Comparison of ENCODE assay signal across 9 cellular contexts in the genomic region with DNA sequence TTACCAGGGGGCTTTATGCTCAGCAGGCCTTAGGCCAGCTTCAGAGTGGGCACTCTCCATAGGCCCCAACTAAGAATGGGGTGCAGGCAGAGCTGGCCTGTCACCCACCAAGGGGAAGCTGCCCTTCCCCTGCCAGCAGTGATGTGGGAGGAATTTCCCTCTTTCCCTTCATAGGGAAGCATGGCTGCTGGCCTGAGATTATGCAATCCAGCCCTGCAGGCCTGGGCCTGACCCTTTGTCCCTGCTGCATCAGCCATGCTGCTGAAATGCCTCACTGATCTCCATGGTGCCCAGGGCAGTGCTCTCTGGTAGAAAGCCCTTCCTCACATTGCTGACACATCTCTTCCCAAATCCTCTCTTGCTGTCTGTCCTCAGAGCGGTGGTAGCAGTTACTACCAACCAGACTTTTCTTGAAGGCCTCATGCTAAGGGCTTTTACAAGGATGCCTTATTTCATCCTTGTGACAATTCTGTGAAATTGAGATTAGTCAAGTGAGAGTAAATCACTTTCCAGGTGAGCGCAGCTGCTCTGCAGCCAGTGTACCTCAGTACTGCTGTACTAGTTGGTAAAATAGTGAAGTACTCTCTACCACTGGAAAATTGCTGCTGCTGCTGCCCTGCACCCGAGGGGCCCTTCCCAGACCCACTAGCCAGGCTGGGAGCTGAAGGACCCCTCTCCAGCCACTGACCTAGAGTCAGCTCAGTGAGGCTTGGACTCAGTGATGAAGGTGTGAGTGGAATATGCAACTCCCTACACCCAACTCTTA. TPM values are rescaled to one million over a fixed set of nuclear protein-coding genes. Genes with fewer than 3 reads are reported as not detected.
DNase-seq lines count a peak whose midpoint lies in the region; ATAC-seq and TF ChIP-seq lines count a peak whose summit lies in the region.
"Had no signal": no experiment of that assay in that cellular context is flagged by ENCODE, and none has a peak within 500 bp of the region (broad histone marks: within the 10 kb centered on the region; RNA-seq: fewer than 3 reads in every experiment).

No MANE protein-coding gene starts in this region.

- no peaks in the 10 kb centered on the region for H4K20me1 ChIP-seq in osteoblast (ENCODE audit: insufficient read depth, low read length)

- H3K4me3 ChIP-seq in adrenal gland (no peak overlapping the region), osteoblast (ENCODE audit: insufficient read depth, low read length) (no peak overlapping the region)

- H3K36me3 ChIP-seq in adrenal gland (replicated peaks in 1 of 2), result no peaks in the 10 kb centered on the region
- H3K36me3 ChIP-seq in osteoblast (ENCODE audit: insufficient read depth, low read length), result peaks cover 3% of the 10 kb centered on the region

- H3K27ac ChIP-seq in adrenal gland (peak overlapping the region; percentile 40 to 92 (median 80)), osteoblast (ENCODE audit: low read depth, low read length) (peak overlapping the region; percentile 27)

- no peaks in the 10 kb centered on the region for H3K9me3 ChIP-seq in adrenal gland (replicated peaks in 1 of 3)
- H3K9me3 ChIP-seq in osteoblast (ENCODE audit: low read depth, low read length), result no peaks in the 10 kb centered on the region

- H3K79me2 ChIP-seq in osteoblast (ENCODE audit: insufficient read depth, low read length), result peaks cover 31% of the 10 kb centered on the region

- DNase-seq in AG09319 (ENCODE audit: extremely low read depth, low read depth) (peak; percentile 5), adrenal gland (peak; percentile 63 to 88 (median 85)), Right ventricle myocardium superior (peak; percentile 86), osteoblast (ENCODE audit: insufficient read length, low spot score, missing footprints) (peak; percentile 56), GM20000 (ENCODE audit: low spot score) (no peak), DMS114 treated with DMSO at 0.1 percent for 48 hours (lab: John Stamatoyannopoulos, UW; ENCODE audit: unreplicated experiment) (no peak)
- DNase-seq: stimulated activated CD4-positive, alpha-beta T cell treated with anti-CD3 and anti-CD28 coated beads, Interleukin-4, amount 100 ng/mL, for 1 hour had no signal

- H3K4me1 ChIP-seq in adrenal gland (replicated peaks in 1 of 2) (peaks cover 29 to 33% of the 10 kb centered on the region in 2 donors), osteoblast (ENCODE audit: insufficient read depth, low read length) (peaks cover 14% of the 10 kb centered on the region)

- peak overlapping the region; percentile 6 for H2AFZ ChIP-seq in osteoblast (ENCODE audit: low read length)

- 85 to 89% (median 86%) methylated on average over 3 of the region's 3 CpGs for WGBS in adrenal gland, 4 donors

- no peak for TF ChIP-seq CTCF in AG09319 (IDR thresholded peaks at IDR 0.05; ENCODE audit: low read depth, low read length)
- TF ChIP-seq CTCF in adrenal gland (IDR thresholded peaks at IDR 0.05), result no peak
- no peak for TF ChIP-seq CTCF in osteoblast (IDR thresholded peaks at IDR 0.05; ENCODE audit: extremely low read depth, low read depth, low read length)
- TF ChIP-seq CTCF in GM20000 (IDR thresholded peaks at IDR 0.05; ENCODE audit: extremely low read depth, missing control alignments), result no peak

- peak; percentile 87 for ATAC-seq in Right ventricle myocardium superior (ENCODE audit: poor library complexity)
- no peak for ATAC-seq in HG02840 (IDR thresholded peaks at IDR 0.05; ENCODE audit: low FRiP score, unreplicated experiment)
- ATAC-seq in GM21723 (IDR thresholded peaks at IDR 0.05; ENCODE audit: unreplicated experiment), result no peak

- TF ChIP-seq POLR2A in adrenal gland (IDR thresholded peaks at IDR 0.05), result no peak

- no peak overlapping the region for H3K4me2 ChIP-seq in osteoblast (ENCODE audit: insufficient read depth, low read length)

- no peaks in the 10 kb centered on the region for H3K27me3 ChIP-seq in adrenal gland
- no peaks in the 10 kb centered on the region for H3K27me3 ChIP-seq in osteoblast (ENCODE audit: insufficient read depth, low read length)

- intact Hi-C loops in adrenal gland (cut with DNase I) (no loop called here), Right ventricle myocardium superior (cut with DNase I) (no loop called here)

RNA-seq across cellular contexts. Expression of a gene that starts 33.8 kb away (rescaled TPM):
- total RNA-seq in adrenal gland, result 100 to 1,000 TPM in 5 of 8 donors, 10 to 100 TPM in 3; 52.5 to 337 (median 109) TPM
- polyA plus RNA-seq in adrenal gland, result 100 to 1,000 TPM in 1 of 3 donors, 10 to 100 TPM in 2; 47.9 to 273 (median 60.0) TPM
- total RNA-seq in Right ventricle myocardium superior, result 368 TPM
- 80.7 and 81.6 TPM in 2 replicates for total RNA-seq in osteoblast

RNA-seq across cellular contexts. Expression of a gene that starts 52.3 kb away (rescaled TPM):
- total RNA-seq in adrenal gland (under 1 TPM in 7 of 8 donors, not detected in 1; 0.14 to 0.30 (median 0.17) TPM), Right ventricle myocardium superior (0.65 TPM), osteoblast (0.59 and 0.72 TPM in 2 replicates)
- 1 to 10 TPM in 1 of 3 donors, under 1 TPM in 2; 0.16 to 1.2 (median 0.30) TPM for polyA plus RNA-seq in adrenal gland

RNA-seq across cellular contexts. Expression of a gene that starts 52.5 kb away (rescaled TPM):
- 1 to 10 TPM in 2 of 8 donors, under 1 TPM in 1, not detected in 5; 0.46 to 1.9 (median 1.1) TPM for total RNA-seq in adrenal gland
- polyA plus RNA-seq in adrenal gland, result 1 to 10 TPM in 1 of 3 donors, under 1 TPM in 2; 0.46 to 2.6 (median 0.77) TPM
- not detected for total RNA-seq in Right ventricle myocardium superior
- total RNA-seq in osteoblast, result not detected in 2 replicates

Comparison
In these comparisons a context has a peak if more than half of its experiments do, and no peak if none do; other contexts are left out.
1. DNase-seq: peak in AG09319 (single experiment), adrenal gland (7 of 7), Right ventricle myocardium superior (single experiment) and osteoblast (single experiment); none in GM20000 (single experiment) and DMS114 treated with DMSO at 0.1 percent for 48 hours (single experiment).